In the genomic region with DNA sequence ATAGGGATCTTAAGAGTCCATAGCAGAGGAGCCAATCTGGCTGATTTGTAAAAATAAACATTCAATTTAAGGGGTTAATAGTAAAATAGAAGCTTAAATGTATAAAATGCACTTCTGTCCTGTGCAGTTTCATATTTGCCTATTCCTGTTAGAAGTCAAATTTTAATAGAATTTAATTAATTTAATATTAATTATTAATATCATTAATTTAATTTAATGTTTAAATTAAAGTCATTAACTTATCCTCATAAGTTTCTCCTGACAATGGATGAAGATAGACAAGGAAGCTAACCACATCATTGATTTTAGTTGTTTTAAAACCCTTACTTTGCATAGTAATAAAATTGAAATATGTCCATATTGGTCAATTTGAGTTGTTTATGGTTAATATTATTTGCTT, we compare ENCODE assay signal across 9 cellular contexts.
"Had no signal": no experiment of that assay in that cellular context is flagged by ENCODE, and none has a peak within 500 bp of the region (broad histone marks: within the 10 kb centered on the region; RNA-seq: fewer than 3 reads in every experiment).

No MANE protein-coding gene starts in this region.

- H3K9me3 Mint-ChIP-seq: GM23338, H9 had no signal

- FAIRE-seq: H1, H54, HTR-8/SVneo, K562 had no signal

- ATAC-seq: GM23338, K562 had no signal

- H3K4me3 ChIP-seq: GM23338, K562 had no signal

- H3K4me3 Mint-ChIP-seq: GM23338, H9 had no signal

- DNase-seq: H9, HCEC 1CT, IMR-90, KG1 had no signal

- H3K27ac Mint-ChIP-seq: GM23338, H9 had no signal
